In the genomic region with DNA sequence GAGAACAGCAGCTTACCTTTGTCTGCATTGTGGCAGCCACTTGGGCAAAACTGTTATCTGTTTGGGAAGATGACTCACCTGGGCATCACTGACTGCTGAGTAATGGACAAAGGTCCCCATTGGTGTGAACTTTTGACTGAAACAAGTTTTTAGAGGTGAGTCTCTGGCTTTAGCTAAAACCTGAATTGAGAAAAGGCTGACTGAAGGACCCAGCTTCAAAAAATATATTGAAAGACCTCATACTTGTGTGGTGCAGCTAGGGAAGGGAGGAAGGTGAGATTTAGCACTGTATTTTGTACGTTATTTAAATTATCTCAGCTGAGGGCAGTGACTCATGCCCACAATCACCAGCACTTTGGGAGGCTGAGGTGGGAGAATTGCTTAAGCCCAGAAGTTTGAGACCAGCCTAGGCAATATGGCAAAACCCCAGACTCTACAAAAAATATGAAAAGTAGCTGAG, we compare ENCODE assay signal across 16 cellular contexts. TPM values are rescaled to one million over a fixed set of nuclear protein-coding genes. Genes with fewer than 3 reads are reported as not detected.
A peak's percentile ranks its signal among the peaks of the same experiment; 100 is the strongest.
DNase-seq lines count a peak whose midpoint lies in the region; ATAC-seq, FAIRE-seq and TF ChIP-seq lines count a peak whose summit lies in the region.
"Had no signal": no experiment of that assay in that cellular context is flagged by ENCODE, and none has a peak within 500 bp of the region (broad histone marks: within the 10 kb centered on the region; RNA-seq: fewer than 3 reads in every experiment).

No MANE protein-coding gene starts in this region.

- TF ChIP-seq CTCF in bronchial epithelial cell (IDR thresholded peaks at IDR 0.05; ENCODE audit: insufficient read depth, low read length, severe bottlenecking) = no peak

- H3K27me3 Mint-ChIP-seq in activated T-cell treated with anti-CD3 and anti-CD28 coated beads, Interleukin-2, amount 50 U/mL, for 4 hours (ENCODE audit: low read depth) = no peaks in the 10 kb centered on the region

- no peak for ATAC-seq in activated T-cell treated with anti-CD3 and anti-CD28 coated beads, Interleukin-2, amount 50 U/mL, for 4 hours
- ATAC-seq in left ventricle myocardium superior (no peak), GM18520 (IDR thresholded peaks at IDR 0.05; ENCODE audit: unreplicated experiment) (no peak)

- no peak overlapping the region for H4K8ac ChIP-seq in trophoblast cell (ENCODE audit: low read depth, low read length)

- no peak overlapping the region for H3K4me2 ChIP-seq in trophoblast cell (ENCODE audit: low read length)

- H3K23ac ChIP-seq in trophoblast cell (ENCODE audit: low read length) = no peak overlapping the region

- peak overlapping the region; percentile 77 for H3K18ac ChIP-seq in trophoblast cell (ENCODE audit: low read length)

- H3K9ac ChIP-seq in trophoblast cell (ENCODE audit: low read length) = no peak overlapping the region

- H3K4me3 ChIP-seq in bronchial epithelial cell (ENCODE audit: low read depth, low read length) (no peak overlapping the region), trophoblast cell (ENCODE audit: low read depth, low read length) (no peak overlapping the region)
- H3K4me3 ChIP-seq: adrenal gland, SJSA1, skin epidermis had no signal

- no peak overlapping the region for H3K4ac ChIP-seq in trophoblast cell (ENCODE audit: low read depth, low read length)

- WGBS in trophoblast cell (ENCODE audit: extremely low coverage, insufficient coverage, insufficient read length) = no CpG with 5 or more reads among the region's 1 CpG

- H2AFZ ChIP-seq in trophoblast cell (ENCODE audit: insufficient read depth, low read length, poor library complexity) = no peak overlapping the region

- peaks cover 3% of the 10 kb centered on the region for H3K36me3 Mint-ChIP-seq in activated T-cell treated with anti-CD3 and anti-CD28 coated beads, Interleukin-2, amount 50 U/mL, for 4 hours (ENCODE audit: insufficient read depth)

- H2AK5ac ChIP-seq in trophoblast cell (ENCODE audit: low read length) = no peak overlapping the region

- H3K4me1 ChIP-seq in trophoblast cell (ENCODE audit: control insufficient read depth in 1 of 2, insufficient read depth in 2 of 2, low read length in 2 of 2) = peaks cover 10 to 16% of the 10 kb centered on the region in 2 experiments

- peaks cover 20% of the 10 kb centered on the region for H3K4me1 Mint-ChIP-seq in activated T-cell treated with anti-CD3 and anti-CD28 coated beads, Interleukin-2, amount 50 U/mL, for 4 hours (ENCODE audit: low read depth)

- H2BK120ac ChIP-seq in trophoblast cell (ENCODE audit: insufficient read depth, low read length, poor library complexity) = no peak overlapping the region

- H2BK5ac ChIP-seq in trophoblast cell (ENCODE audit: low read depth, low read length, poor library complexity) = no peak overlapping the region

- H4K91ac ChIP-seq in trophoblast cell (ENCODE audit: low read depth, low read length) = no peak overlapping the region

- H3K4me3 Mint-ChIP-seq in activated T-cell treated with anti-CD3 and anti-CD28 coated beads, Interleukin-2, amount 50 U/mL, for 4 hours = no peak overlapping the region
- H3K4me3 Mint-ChIP-seq: activated CD4-positive, alpha-beta T cell treated with anti-CD3 and anti-CD28 coated beads, Interleukin-2, amount 10 ng/mL, durations not matched to agents 24 days and 14 days had no signal

- no peak overlapping the region for H4K12ac ChIP-seq in trophoblast cell (ENCODE audit: low read depth, low read length)

- intact Hi-C loops in left ventricle myocardium superior (cut with micrococcal nuclease) = loop anchor here (10.0 kb wide), 2 partner anchors 506 to 696 kb away; no protein-coding TSS in a partner anchor

- FAIRE-seq in bronchial epithelial cell (lab: Jason Lieb, UNC) = no peak
- FAIRE-seq: GM18507 had no signal

- peak; percentile 6 for DNase-seq in activated T-cell treated with anti-CD3 and anti-CD28 coated beads, Interleukin-2, amount 50 U/mL, for 4 hours
- DNase-seq in activated T-cell treated with anti-CD3 and anti-CD28 coated beads, Interleukin-2, amount 50 U/mL, for 1 hour = no peak
- DNase-seq in NOMO-1 treated with DMSO at 0.1 percent for 48 hours (lab: John Stamatoyannopoulos, UW; ENCODE audit: unreplicated experiment) (peak; percentile 67), bronchial epithelial cell (ENCODE audit: low read depth) (peak; percentile 92), trophoblast cell (peak; percentile 42 to 60), left ventricle myocardium superior (no peak)
- DNase-seq in activated CD8-positive, alpha-beta memory T cell treated with anti-CD3 and anti-CD28 coated beads for 24 hours = no peak
- DNase-seq: activated CD4-positive, alpha-beta T cell treated with anti-CD3 and anti-CD28 coated beads, Interleukin-2, amount 10 ng/mL, durations not matched to agents 24 days and 14 days; DND-41; effector memory CD4-positive, alpha-beta T cell; NCI-H2107 had no signal

- no peaks in the 10 kb centered on the region for H3K9me3 ChIP-seq in trophoblast cell (ENCODE audit: insufficient read depth, low read depth, low read length)
- H3K9me3 ChIP-seq: adrenal gland, SJSA1 had no signal

- peak overlapping the region; percentile 79 for H2BK12ac ChIP-seq in trophoblast cell (ENCODE audit: low read length)

- no peaks in the 10 kb centered on the region for H3K36me3 ChIP-seq in bronchial epithelial cell (ENCODE audit: control insufficient read depth, insufficient read depth, low read length)
- H3K36me3 ChIP-seq in trophoblast cell (ENCODE audit: control insufficient read depth in 1 of 2, insufficient read depth in 2 of 2, low read length in 2 of 2) = no peaks in the 10 kb centered on the region
- H3K36me3 ChIP-seq: adrenal gland had no signal

- H3K79me2 ChIP-seq in trophoblast cell (ENCODE audit: control insufficient read depth, insufficient read depth, low read length, poor library complexity) = peaks cover 13% of the 10 kb centered on the region

- H3K79me1 ChIP-seq in trophoblast cell (ENCODE audit: low read length) = peaks cover 31% of the 10 kb centered on the region

- no peak overlapping the region for H3K14ac ChIP-seq in trophoblast cell (ENCODE audit: low read length)

- H3K27me3 ChIP-seq in bronchial epithelial cell (ENCODE audit: control insufficient read depth, insufficient read depth, low read length) (no peaks in the 10 kb centered on the region), trophoblast cell (ENCODE audit: insufficient read depth, low read length) (no peaks in the 10 kb centered on the region)
- H3K27me3 ChIP-seq: adrenal gland, SJSA1 had no signal

- no peak overlapping the region for H3K27ac ChIP-seq in trophoblast cell (ENCODE audit: low read depth, low read length)
- H3K27ac ChIP-seq: adrenal gland, SJSA1, skin epidermis had no signal

- H3K9me3 Mint-ChIP-seq in activated T-cell treated with anti-CD3 and anti-CD28 coated beads, Interleukin-2, amount 50 U/mL, for 4 hours = no peaks in the 10 kb centered on the region
- H3K9me3 Mint-ChIP-seq: activated CD4-positive, alpha-beta T cell treated with anti-CD3 and anti-CD28 coated beads, Interleukin-2, amount 10 ng/mL, durations not matched to agents 24 days and 14 days had no signal

RNA-seq across cellular contexts. Expression of gene CITED2, which starts 4.5 kb away (rescaled TPM):
- 10 to 100 TPM; 35.3 to 61.8 (median 54.1) TPM for total RNA-seq in activated T-cell treated with anti-CD3 and anti-CD28 coated beads, Interleukin-2, amount 50 U/mL, for 4 hours
- total RNA-seq in bronchial epithelial cell (10.3 and 12.3 TPM in 2 replicates), left ventricle myocardium superior (172 TPM)
- polyA plus RNA-seq in trophoblast cell (2013) = 250 and 268 TPM in 2 replicates

Comparison
In these comparisons a context has a peak if more than half of its experiments do, and no peak if none do; other contexts are left out.
1. DNase-seq: peak in activated T-cell treated with anti-CD3 and anti-CD28 coated beads, Interleukin-2, amount 50 U/mL, for 4 hours (single experiment), NOMO-1 treated with DMSO at 0.1 percent for 48 hours (single experiment), bronchial epithelial cell (single experiment) and trophoblast cell (2 of 2); none in activated T-cell treated with anti-CD3 and anti-CD28 coated beads, Interleukin-2, amount 50 U/mL, for 1 hour (single experiment), left ventricle myocardium superior (single experiment) and activated CD8-positive, alpha-beta memory T cell treated with anti-CD3 and anti-CD28 coated beads for 24 hours (single experiment).